In genomic region chr9:87562062-87562461, GRCh38 we compare ENCODE assay signal across 35 cellular contexts.
"Had no signal": no experiment of that assay in that cellular context is flagged by ENCODE, and none has a peak within 500 bp of the region (broad histone marks: within the 10 kb centered on the region; RNA-seq: fewer than 3 reads in every experiment).

No MANE protein-coding gene starts in this region.

- H3K4me1 Mint-ChIP-seq: activated B cell treated with CpG ODN at 0.5 μM for 24 hours; activated CD4-positive, alpha-beta T cell treated with anti-CD3 and anti-CD28 coated beads, Interleukin-2, amount 10 ng/mL, durations not matched to agents 24 days and 14 days; activated CD8-positive, alpha-beta memory T cell treated with anti-CD3 and anti-CD28 coated beads, Interleukin-2, amount 10 ng/mL, durations not matched to agents 7 days and 5 days; activated naive CD4-positive, alpha-beta T cell treated with anti-CD3 and anti-CD28 coated beads, Interleukin-2, amount 10 ng/mL, durations not matched to agents 7 days and 5 days; activated naive CD8-positive, alpha-beta T cell treated with anti-CD3 and anti-CD28 coated beads, Interleukin-2, amount 10 ng/mL, durations not matched to agents 7 days and 5 days; T-helper 17 cell had no signal

- H3K27me3 Mint-ChIP-seq: activated B cell treated with CpG ODN at 0.5 μM for 24 hours; activated CD8-positive, alpha-beta memory T cell treated with anti-CD3 and anti-CD28 coated beads, Interleukin-2, amount 10 ng/mL, durations not matched to agents 7 days and 5 days; activated naive CD8-positive, alpha-beta T cell treated with anti-CD3 and anti-CD28 coated beads, Interleukin-2, amount 10 ng/mL, durations not matched to agents 7 days and 5 days; brain had no signal

- H3K4me3 Mint-ChIP-seq: activated B cell treated with CpG ODN at 0.5 μM for 24 hours; activated CD4-positive, alpha-beta memory T cell treated with anti-CD3 and anti-CD28 coated beads for 36 hours; activated CD4-positive, alpha-beta T cell treated with anti-CD3 and anti-CD28 coated beads for 36 hours; activated CD4-positive, alpha-beta T cell treated with anti-CD3 and anti-CD28 coated beads, Interleukin-2, amount 10 ng/mL, durations not matched to agents 24 days and 14 days; activated CD8-positive, alpha-beta memory T cell treated with anti-CD3 and anti-CD28 coated beads, Interleukin-2, amount 10 ng/mL, durations not matched to agents 7 days and 5 days; activated CD8-positive, alpha-beta T cell treated with anti-CD3 and anti-CD28 coated beads, Interleukin-2, amount 10 ng/mL, durations not matched to agents 7 days and 5 days; activated naive CD4-positive, alpha-beta T cell treated with anti-CD3 and anti-CD28 coated beads, Interleukin-2, amount 10 ng/mL, durations not matched to agents 7 days and 5 days; activated naive CD8-positive, alpha-beta T cell treated with anti-CD3 and anti-CD28 coated beads, Interleukin-2, amount 10 ng/mL, durations not matched to agents 7 days and 5 days; activated T-helper 1 cell treated with anti-CD3 and anti-CD28 coated beads, Interleukin-12 subunit alpha, Interleukin-12 subunit beta, Interleukin-2, Interleukin-4 antibody, amounts not matched to agents 30 ng/mL and 10 ng/mL and 1 ng/mL, durations not matched to agents 14 hours and 24 hours and 36 hours; brain; endodermal cell; T-helper 17 cell; T-helper 2 cell treated with Interferon-gamma antibody and Interleukin-4, amounts not matched to agents 5 μg/mL and 100 μg/mL, for 36 hours had no signal

- H3K4me1 ChIP-seq: breast epithelium, colonic mucosa, foreskin keratinocyte, gastrocnemius medialis had no signal

- H3K27ac ChIP-seq: ascending aorta, breast epithelium, cardiac muscle cell, colonic mucosa, dorsolateral prefrontal cortex, foreskin keratinocyte, gastrocnemius medialis, heart right ventricle, WERI-Rb-1 had no signal

- H3K27ac Mint-ChIP-seq: activated B cell treated with CpG ODN at 0.5 μM for 24 hours; activated CD4-positive, alpha-beta memory T cell treated with anti-CD3 and anti-CD28 coated beads for 36 hours; activated CD4-positive, alpha-beta T cell treated with anti-CD3 and anti-CD28 coated beads for 36 hours; activated CD4-positive, alpha-beta T cell treated with anti-CD3 and anti-CD28 coated beads, Interleukin-2, amount 10 ng/mL, durations not matched to agents 24 days and 14 days; activated CD8-positive, alpha-beta memory T cell treated with anti-CD3 and anti-CD28 coated beads, Interleukin-2, amount 10 ng/mL, durations not matched to agents 7 days and 5 days; activated CD8-positive, alpha-beta T cell treated with anti-CD3 and anti-CD28 coated beads, Interleukin-2, amount 10 ng/mL, durations not matched to agents 7 days and 5 days; activated naive CD4-positive, alpha-beta T cell treated with anti-CD3 and anti-CD28 coated beads, Interleukin-2, amount 10 ng/mL, durations not matched to agents 7 days and 5 days; activated naive CD4-positive, alpha-beta T cell treated with anti-CD3 and anti-CD28 coated beads, Interleukin-2, amount 50 U/mL, for 72 hours; activated naive CD8-positive, alpha-beta T cell treated with anti-CD3 and anti-CD28 coated beads, Interleukin-2, amount 10 ng/mL, durations not matched to agents 7 days and 5 days; activated T-helper 1 cell treated with anti-CD3 and anti-CD28 coated beads, Interleukin-12 subunit alpha, Interleukin-12 subunit beta, Interleukin-2, Interleukin-4 antibody, amounts not matched to agents 30 ng/mL and 10 ng/mL and 1 ng/mL, durations not matched to agents 14 hours and 24 hours and 36 hours; activated T-helper 2 cell treated with anti-CD3 and anti-CD28 coated beads, Interferon-gamma antibody, Interleukin-2, Interleukin-4, amounts not matched to agents 10 μg/mL and 5 μg/mL and 100 μg/mL, durations not matched to agents 14 hours and 24 hours and 36 hours; endodermal cell; T-helper 17 cell; T-helper 2 cell treated with Interferon-gamma antibody and Interleukin-4, amounts not matched to agents 5 μg/mL and 100 μg/mL, for 36 hours had no signal

- H3K36me3 ChIP-seq: ascending aorta, breast epithelium, cardiac muscle cell, colonic mucosa, gastrocnemius medialis, heart right ventricle, WERI-Rb-1 had no signal

- H3K4me3 ChIP-seq: ascending aorta, breast epithelium, cardiac muscle cell, colonic mucosa, dorsolateral prefrontal cortex, gastrocnemius medialis, heart right ventricle had no signal

- H3K27me3 ChIP-seq: ascending aorta, breast epithelium, cardiac muscle cell, colonic mucosa, dorsolateral prefrontal cortex, foreskin keratinocyte, gastrocnemius medialis, heart right ventricle had no signal

- H3K9me3 ChIP-seq: ascending aorta, breast epithelium, colonic mucosa, gastrocnemius medialis, heart right ventricle had no signal

- ATAC-seq: activated CD4-positive, alpha-beta T cell treated with anti-CD3 and anti-CD28 coated beads for 36 hours; activated CD4-positive, CD25-positive, alpha-beta regulatory T cell treated with anti-CD3 and anti-CD28 coated beads, Interleukin-2, amount 50 U/mL, for 24 hours; activated CD8-positive, alpha-beta memory T cell treated with anti-CD3 and anti-CD28 coated beads, Interleukin-2, amount 10 ng/mL, durations not matched to agents 7 days and 5 days; activated CD8-positive, alpha-beta T cell treated with anti-CD3 and anti-CD28 coated beads, Interleukin-2, amount 10 ng/mL, durations not matched to agents 7 days and 5 days; activated naive CD4-positive, alpha-beta T cell treated with anti-CD3 and anti-CD28 coated beads, Interleukin-2, amount 50 U/mL, for 72 hours; esophagus mucosa; foreskin keratinocyte; gastrocnemius medialis; heart right ventricle; T-helper 17 cell had no signal

- DNase-seq: activated B cell treated with CpG ODN at 0.5 μM for 24 hours; activated CD4-positive, alpha-beta memory T cell treated with anti-CD3 and anti-CD28 coated beads for 36 hours; activated CD4-positive, alpha-beta T cell treated with anti-CD3 and anti-CD28 coated beads for 36 hours; activated CD4-positive, alpha-beta T cell treated with anti-CD3 and anti-CD28 coated beads, Interleukin-2, amount 10 ng/mL, durations not matched to agents 24 days and 14 days; activated CD8-positive, alpha-beta memory T cell treated with anti-CD3 and anti-CD28 coated beads, Interleukin-2, amount 10 ng/mL, durations not matched to agents 7 days and 5 days; activated CD8-positive, alpha-beta memory T cell treated with anti-CD3 and anti-CD28 coated beads, Interleukin-2, amount 50 U/mL, for 4 hours; activated CD8-positive, alpha-beta T cell treated with anti-CD3 and anti-CD28 coated beads, Interleukin-2, amount 10 ng/mL, durations not matched to agents 7 days and 5 days; activated effector memory CD4-positive, alpha-beta T cell treated with anti-CD3 and anti-CD28 coated beads, Interleukin-2, amount 50 U/mL, for 16 hours; activated naive CD4-positive, alpha-beta T cell treated with anti-CD3 and anti-CD28 coated beads, Interleukin-2, amount 10 ng/mL, durations not matched to agents 7 days and 5 days; activated naive CD8-positive, alpha-beta T cell treated with anti-CD3 and anti-CD28 coated beads, Interleukin-2, amount 10 ng/mL, durations not matched to agents 7 days and 5 days; activated T-cell treated with anti-CD3 and anti-CD28 coated beads, Interleukin-2, amount 50 U/mL, for 1 hour; activated T-cell treated with anti-CD3 and anti-CD28 coated beads, Interleukin-2, amount 50 U/mL, for 48 hours; central memory CD4-positive, alpha-beta T cell; cerebellar nuclear complex; colonic mucosa; dorsolateral prefrontal cortex; effector memory CD4-positive, alpha-beta T cell; endodermal cell; foreskin keratinocyte; gastrocnemius medialis; heart right ventricle; T-helper 1 cell; T-helper 17 cell; T1000; WERI-Rb-1 had no signal

- H3K36me3 Mint-ChIP-seq: activated CD4-positive, alpha-beta memory T cell treated with anti-CD3 and anti-CD28 coated beads for 36 hours; activated CD8-positive, alpha-beta memory T cell treated with anti-CD3 and anti-CD28 coated beads, Interleukin-2, amount 10 ng/mL, durations not matched to agents 7 days and 5 days; activated naive CD4-positive, alpha-beta T cell treated with anti-CD3 and anti-CD28 coated beads, Interleukin-2, amount 10 ng/mL, durations not matched to agents 7 days and 5 days; activated naive CD4-positive, alpha-beta T cell treated with anti-CD3 and anti-CD28 coated beads, Interleukin-2, amount 50 U/mL, for 72 hours; activated naive CD8-positive, alpha-beta T cell treated with anti-CD3 and anti-CD28 coated beads, Interleukin-2, amount 10 ng/mL, durations not matched to agents 7 days and 5 days had no signal

- H3K9me3 Mint-ChIP-seq: activated B cell treated with CpG ODN at 0.5 μM for 24 hours; activated CD4-positive, alpha-beta memory T cell treated with anti-CD3 and anti-CD28 coated beads for 36 hours; activated naive CD4-positive, alpha-beta T cell treated with anti-CD3 and anti-CD28 coated beads, Interleukin-2, amount 10 ng/mL, durations not matched to agents 7 days and 5 days; activated naive CD8-positive, alpha-beta T cell treated with anti-CD3 and anti-CD28 coated beads, Interleukin-2, amount 10 ng/mL, durations not matched to agents 7 days and 5 days; activated T-helper 1 cell treated with anti-CD3 and anti-CD28 coated beads, Interleukin-12 subunit alpha, Interleukin-12 subunit beta, Interleukin-2, Interleukin-4 antibody, amounts not matched to agents 30 ng/mL and 10 ng/mL and 1 ng/mL, durations not matched to agents 14 hours and 24 hours and 36 hours; activated T-helper 2 cell treated with anti-CD3 and anti-CD28 coated beads, Interferon-gamma antibody, Interleukin-2, Interleukin-4, amounts not matched to agents 10 μg/mL and 5 μg/mL and 100 μg/mL, durations not matched to agents 14 hours and 24 hours and 36 hours; endodermal cell; T-helper 2 cell treated with Interferon-gamma antibody and Interleukin-4, amounts not matched to agents 5 μg/mL and 100 μg/mL, for 36 hours had no signal
